14 cellular contexts compared by ENCODE assay signal in the genomic region with DNA sequence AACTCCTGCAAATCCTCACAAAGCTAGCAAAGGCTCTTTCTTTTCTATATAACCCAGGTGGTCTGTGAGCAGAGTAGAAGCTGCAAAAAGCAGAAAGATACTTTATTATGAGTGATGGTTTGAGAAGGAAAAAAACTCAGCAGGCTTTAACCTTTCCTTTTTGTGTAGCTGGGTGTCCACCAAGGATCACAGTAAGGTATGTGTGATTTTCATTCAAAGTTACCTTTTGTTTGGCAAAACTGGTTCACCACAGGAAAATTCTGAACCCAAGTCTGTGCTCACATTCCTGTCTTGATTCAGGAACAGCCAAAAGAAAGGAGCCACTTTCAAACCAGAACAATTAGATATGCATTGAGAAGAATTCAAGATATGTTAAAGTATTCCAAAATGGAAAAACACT. TPM values are rescaled to one million over a fixed set of nuclear protein-coding genes. Genes with fewer than 3 reads are reported as not detected.
"Had no signal": no experiment of that assay in that cellular context is flagged by ENCODE, and none has a peak within 500 bp of the region (broad histone marks: within the 10 kb centered on the region; RNA-seq: fewer than 3 reads in every experiment).

No MANE protein-coding gene starts in this region.

- H3K4me3 ChIP-seq: esophagus squamous epithelium, left ventricle myocardium inferior, suprapubic skin had no signal

- DNase-seq: activated CD4-positive, alpha-beta memory T cell treated with anti-CD3 and anti-CD28 coated beads, Interleukin-2, amount 10 ng/mL, durations not matched to agents 7 days and 5 days; activated CD4-positive, alpha-beta T cell treated with anti-CD3 and anti-CD28 coated beads for 4 hours; activated effector memory CD4-positive, alpha-beta T cell treated with Interleukin-2 at 50 U/mL for 16 hours; activated naive CD4-positive, alpha-beta T cell treated with anti-CD3 and anti-CD28 coated beads, Interleukin-2, amount 50 U/mL, for 16 hours; activated T-cell treated with anti-CD3 and anti-CD28 coated beads, Interleukin-2, amount 50 U/mL, for 4 hours; esophagus squamous epithelium; hypothalamus; left ventricle myocardium inferior; right cardiac atrium; small intestine; stimulated activated CD4-positive, alpha-beta T cell treated with anti-CD3 and anti-CD28 coated beads, Interleukin-4, amount 100 ng/mL, for 4 hours; stimulated activated CD8-positive, alpha-beta memory T cell treated with anti-CD3 and anti-CD28 coated beads, Interleukin-4, amount 100 ng/mL, for 48 hours; T-helper 17 cell had no signal

- H3K27me3 ChIP-seq: esophagus squamous epithelium, suprapubic skin had no signal

- H3K36me3 ChIP-seq: esophagus squamous epithelium, left ventricle myocardium inferior, suprapubic skin had no signal

- H3K27ac ChIP-seq: esophagus squamous epithelium, left ventricle myocardium inferior, suprapubic skin had no signal

- H3K9me3 ChIP-seq: esophagus squamous epithelium, left ventricle myocardium inferior, suprapubic skin had no signal

- H3K4me1 ChIP-seq: esophagus squamous epithelium, left ventricle myocardium inferior, suprapubic skin had no signal

RNA-seq across cellular contexts. Expression of a gene that starts 35.7 kb away (rescaled TPM):
- total RNA-seq: activated CD4-positive, alpha-beta memory T cell treated with anti-CD3 and anti-CD28 coated beads, Interleukin-2, amount 10 ng/mL, durations not matched to agents 7 days and 5 days; T-helper 17 cell had no signal
